ENCODE assay signal across 9 cellular contexts in genomic region chr10:43221419-43222293, GRCh38. TPM values are rescaled to one million over a fixed set of nuclear protein-coding genes. Genes with fewer than 3 reads are reported as not detected.
DNase-seq lines count a peak whose midpoint lies in the region; ATAC-seq and TF ChIP-seq lines count a peak whose summit lies in the region.
"Had no signal": no experiment of that assay in that cellular context is flagged by ENCODE, and none has a peak within 500 bp of the region (broad histone marks: within the 10 kb centered on the region; RNA-seq: fewer than 3 reads in every experiment).

No MANE protein-coding gene starts in this region.

- H3K4me3 ChIP-seq in CD8-positive, alpha-beta memory T cell (ENCODE audit: low read length): no peak overlapping the region
- H3K4me3 ChIP-seq in astrocyte of the spinal cord (ENCODE audit: low read depth, low read length) (no peak overlapping the region), right lobe of liver (no peak overlapping the region)

- POLR2A ChIA-PET in CD8-positive, alpha-beta memory T cell (lab: Charles Lee): no interaction called here

- intact Hi-C loops in right lobe of liver (cut with DNase I): no loop called here

- peaks cover 10% of the 10 kb centered on the region for H3K4me1 ChIP-seq in CD8-positive, alpha-beta memory T cell (ENCODE audit: insufficient read depth, low read length)
- no peaks in the 10 kb centered on the region for H3K4me1 ChIP-seq in right lobe of liver

- H3K9me3 Mint-ChIP-seq in CD8-positive, alpha-beta memory T cell: no peaks in the 10 kb centered on the region
- H3K9me3 Mint-ChIP-seq: activated naive CD4-positive, alpha-beta T cell treated with anti-CD3 and anti-CD28 coated beads, Interleukin-2, amount 50 U/mL, for 24 hours had no signal

- ATAC-seq in HG03175 (IDR thresholded peaks at IDR 0.05; ENCODE audit: unreplicated experiment) (peak; percentile 20), right lobe of liver (no peak)

- no peaks in the 10 kb centered on the region for H3K27me3 ChIP-seq in CD8-positive, alpha-beta memory T cell (ENCODE audit: insufficient read depth, low read length, poor library complexity, severe bottlenecking)
- H3K27me3 ChIP-seq in right lobe of liver: no peaks in the 10 kb centered on the region

- 77% methylated on average over 10 of the region's 20 CpGs for WGBS in right lobe of liver (ENCODE audit: insufficient coverage, low coverage, low lambda C conversion rate, missing lambda C conversion rate)

- peak overlapping the region in 5 of 8 donors; percentile 38 to 74 (median 55) for H3K27ac Mint-ChIP-seq in CD8-positive, alpha-beta memory T cell
- H3K27ac Mint-ChIP-seq: activated naive CD4-positive, alpha-beta T cell treated with anti-CD3 and anti-CD28 coated beads, Interleukin-2, amount 50 U/mL, for 24 hours had no signal

- no peak overlapping the region for H3K27ac ChIP-seq in CD8-positive, alpha-beta memory T cell (ENCODE audit: low read depth, low read length)
- H3K27ac ChIP-seq in right lobe of liver: no peak overlapping the region

- DNase-seq in CD8-positive, alpha-beta memory T cell: peak in 2 of 5 donors; percentile 32 to 54
- DNase-seq in astrocyte of the spinal cord (ENCODE audit: low read depth, low spot score) (no peak), right lobe of liver (peak; percentile 22 to 37 (median 31)), NCI-H2196 (lab: John Stamatoyannopoulos, UW; ENCODE audit: unreplicated experiment) (no peak), NCI-H526 (lab: John Stamatoyannopoulos, UW) (no peak), KBM-7 (no peak), NCI-H345 (lab: John Stamatoyannopoulos, UW) (no peak)

- H3K9me3 ChIP-seq in CD8-positive, alpha-beta memory T cell (ENCODE audit: low read length): no peaks in the 10 kb centered on the region
- H3K9me3 ChIP-seq in right lobe of liver: no peaks in the 10 kb centered on the region

- TF ChIP-seq CTCF in astrocyte of the spinal cord (IDR thresholded peaks at IDR 0.05; ENCODE audit: low read depth, low read length) (peak; percentile 21), right lobe of liver (IDR thresholded peaks at IDR 0.05) (no peak)

- in situ Hi-C loops in astrocyte of the spinal cord (cut with HindIII; ENCODE audit: low sequenced_read_pairs) (no loop called here), KBM-7 (cut with MboI; ENCODE audit: low pct_unique_long_range_greater_than_20kb, low sequenced_read_pairs) (no loop called here)

- peak overlapping the region in 2 of 7 donors; percentile 36 to 37 for H3K4me3 Mint-ChIP-seq in CD8-positive, alpha-beta memory T cell
- H3K4me3 Mint-ChIP-seq: activated naive CD4-positive, alpha-beta T cell treated with anti-CD3 and anti-CD28 coated beads, Interleukin-2, amount 50 U/mL, for 24 hours had no signal

- TF ChIP-seq POLR2A in right lobe of liver (IDR thresholded peaks at IDR 0.05): no peak

- H3K4me1 Mint-ChIP-seq in CD8-positive, alpha-beta memory T cell: peaks cover 26 to 53% (median 43%) of the 10 kb centered on the region in 3 donors

- H3K27me3 Mint-ChIP-seq in CD8-positive, alpha-beta memory T cell: peaks cover 0 to 3% of the 10 kb centered on the region in 2 donors
- H3K27me3 Mint-ChIP-seq: activated naive CD4-positive, alpha-beta T cell treated with anti-CD3 and anti-CD28 coated beads, Interleukin-2, amount 50 U/mL, for 24 hours had no signal

- CTCF ChIA-PET in CD8-positive, alpha-beta memory T cell (lab: Charles Lee): interaction anchor here (1.0 to 3.2 kb wide), 8 partner anchors 16 to 198 kb away, joined by 3 to 16 read pairs (median 4); no protein-coding TSS in a partner anchor

- no peaks in the 10 kb centered on the region for H3K36me3 ChIP-seq in CD8-positive, alpha-beta memory T cell (ENCODE audit: insufficient read depth, low read length)
- H3K36me3 ChIP-seq in right lobe of liver: no peaks in the 10 kb centered on the region

- H3K36me3 Mint-ChIP-seq in CD8-positive, alpha-beta memory T cell: no peaks in the 10 kb centered on the region
- H3K36me3 Mint-ChIP-seq: activated naive CD4-positive, alpha-beta T cell treated with anti-CD3 and anti-CD28 coated beads, Interleukin-2, amount 50 U/mL, for 24 hours had no signal

RNA-seq across cellular contexts. Expression of gene RASGEF1A, which starts 45.2 kb away (rescaled TPM):
- 1 to 10 TPM; 1.8 to 2.1 TPM for total RNA-seq in CD8-positive, alpha-beta memory T cell
- 8.5 TPM for polyA plus RNA-seq in CD8-positive, alpha-beta memory T cell
- total RNA-seq in right lobe of liver: under 1 TPM; 0.05 to 0.30 (median 0.12) TPM

Comparison
In these comparisons a context has a peak if more than half of its experiments do, and no peak if none do; other contexts are left out.
1. DNase-seq: peak in right lobe of liver (3 of 3); none in astrocyte of the spinal cord (single experiment), NCI-H2196 (single experiment), NCI-H526 (0 of 2), KBM-7 (single experiment) and NCI-H345 (single experiment).